ENCODE assay signal across 21 cellular contexts in genomic region chr9:85118990-85119755, GRCh38.
DNase-seq lines count a peak whose midpoint lies in the region; ATAC-seq and TF ChIP-seq lines count a peak whose summit lies in the region.
"Had no signal": no experiment of that assay in that cellular context is flagged by ENCODE, and none has a peak within 500 bp of the region (broad histone marks: within the 10 kb centered on the region; RNA-seq: fewer than 3 reads in every experiment).

No MANE protein-coding gene starts in this region.

- no peaks in the 10 kb centered on the region for H3K4me1 Mint-ChIP-seq in activated naive CD8-positive, alpha-beta T cell treated with anti-CD3 and anti-CD28 coated beads for 36 hours
- H3K4me1 Mint-ChIP-seq: B cell had no signal

- H3K27me3 Mint-ChIP-seq in activated naive CD8-positive, alpha-beta T cell treated with anti-CD3 and anti-CD28 coated beads for 36 hours = peaks cover 13% of the 10 kb centered on the region

- ATAC-seq in esophagus mucosa (peak; percentile 86), GM19395 (IDR thresholded peaks at IDR 0.05; ENCODE audit: unreplicated experiment) (no peak), heart left ventricle (no peak)

- no peaks in the 10 kb centered on the region for H3K9me3 Mint-ChIP-seq in activated naive CD8-positive, alpha-beta T cell treated with anti-CD3 and anti-CD28 coated beads for 36 hours
- H3K9me3 Mint-ChIP-seq: CD4-positive, alpha-beta T cell had no signal

- H3K4me3 Mint-ChIP-seq in activated naive CD8-positive, alpha-beta T cell treated with anti-CD3 and anti-CD28 coated beads for 36 hours = no peak overlapping the region
- H3K4me3 Mint-ChIP-seq: B cell; CD4-positive, alpha-beta T cell had no signal

- no peaks in the 10 kb centered on the region for H4K20me1 ChIP-seq in osteoblast (ENCODE audit: insufficient read depth, low read length)

- 86 to 92% (median 89%) methylated on average over 1 of the region's 1 CpG for WGBS in heart left ventricle, 4 donors

- CTCF ChIA-PET in RWPE1 (lab: Yijun Ruan, JAX) = interaction anchor here (0.7 kb wide), 1 partner anchor 749 kb away, joined by 6 read pairs; no protein-coding TSS in a partner anchor

- no peak overlapping the region for H3K4me2 ChIP-seq in osteoblast (ENCODE audit: insufficient read depth, low read length)
- H3K4me2 ChIP-seq: KMS-11, SK-N-SH had no signal

- intact Hi-C loops in heart left ventricle (cut with DNase I) = loop anchor here in 1 of 10 donors (10.0 kb wide), 1 partner anchor 486 kb away; no protein-coding TSS in a partner anchor

- TF ChIP-seq CTCF in RWPE1 (conservative IDR thresholded peaks at IDR 0.05; ENCODE audit: low read depth) (no peak), osteoblast (IDR thresholded peaks at IDR 0.05; ENCODE audit: extremely low read depth, low read depth, low read length) (no peak), heart left ventricle (IDR thresholded peaks at IDR 0.05) (no peak)

- H3K79me2 ChIP-seq in osteoblast (ENCODE audit: insufficient read depth, low read length) = no peaks in the 10 kb centered on the region

- H3K27ac Mint-ChIP-seq in activated naive CD8-positive, alpha-beta T cell treated with anti-CD3 and anti-CD28 coated beads for 36 hours = no peak overlapping the region
- H3K27ac Mint-ChIP-seq: B cell; CD4-positive, alpha-beta T cell had no signal

- no peaks in the 10 kb centered on the region for H3K4me1 ChIP-seq in osteoblast (ENCODE audit: insufficient read depth, low read length)
- H3K4me1 ChIP-seq in heart left ventricle = no peaks in the 10 kb centered on the region

- H3K9me3 ChIP-seq in osteoblast (ENCODE audit: low read depth, low read length) = no peaks in the 10 kb centered on the region
- peaks cover 0 to 8% (median 0%) of the 10 kb centered on the region in 12 donors for H3K9me3 ChIP-seq in heart left ventricle
- H3K9me3 ChIP-seq: SK-N-SH had no signal

- H3K36me3 ChIP-seq in osteoblast (ENCODE audit: insufficient read depth, low read length) = no peaks in the 10 kb centered on the region
- no peaks in the 10 kb centered on the region for H3K36me3 ChIP-seq in heart left ventricle

- H2AFZ ChIP-seq in osteoblast (ENCODE audit: low read length) = no peak overlapping the region

- H3K27ac ChIP-seq in RWPE1 = no peak overlapping the region
- no peak overlapping the region for H3K27ac ChIP-seq in osteoblast (ENCODE audit: low read depth, low read length)
- no peak overlapping the region for H3K27ac ChIP-seq in heart left ventricle
- H3K27ac ChIP-seq: KMS-11 had no signal

- H3K27me3 ChIP-seq in osteoblast (ENCODE audit: insufficient read depth, low read length) (no peaks in the 10 kb centered on the region), heart left ventricle (peaks cover 0 to 3% (median 0%) of the 10 kb centered on the region in 9 donors)

- H3K4me3 ChIP-seq in osteoblast (ENCODE audit: insufficient read depth, low read length) (no peak overlapping the region), heart left ventricle (no peak overlapping the region)

- TF ChIP-seq POLR2A in heart left ventricle (IDR thresholded peaks at IDR 0.05) = no peak

- POLR2A ChIA-PET in RWPE1 (lab: Yijun Ruan, JAX; ENCODE audit: low non-redundant PET) = no interaction called here

- no peaks in the 10 kb centered on the region for H3K36me3 Mint-ChIP-seq in activated naive CD8-positive, alpha-beta T cell treated with anti-CD3 and anti-CD28 coated beads for 36 hours

- DNase-seq in HS-5 (ENCODE audit: low read depth) = peak; percentile 15
- DNase-seq in RWPE1 (ENCODE audit: low spot score) = peak; percentile 62
- DNase-seq in osteoblast (ENCODE audit: insufficient read length, low spot score, missing footprints) = peak; percentile 70
- DNase-seq in activated naive CD8-positive, alpha-beta T cell treated with anti-CD3 and anti-CD28 coated beads for 36 hours = no peak
- no peak for DNase-seq in GM19238 (ENCODE audit: insufficient read length, low spot score)
- no peak for DNase-seq in heart left ventricle
- DNase-seq: ACHN; Calu3; CD4-positive, alpha-beta T cell; MM.1S; NCI-H1105 treated with DMSO at 0.1 percent for 48 hours; NCI-H1694 treated with DMSO at 0.1 percent for 48 hours; NCI-H2107; NCI-H2227 treated with DMSO at 0.1 percent for 48 hours; NCI-H524; Right ventricle myocardium superior; SK-N-SH had no signal

Comparison
In these comparisons a context has a peak if more than half of its experiments do, and no peak if none do; other contexts are left out.
1. DNase-seq: peak in HS-5 (single experiment), RWPE1 (single experiment) and osteoblast (single experiment); none in activated naive CD8-positive, alpha-beta T cell treated with anti-CD3 and anti-CD28 coated beads for 36 hours (single experiment), GM19238 (single experiment) and heart left ventricle (0 of 5).